In the genomic region with DNA sequence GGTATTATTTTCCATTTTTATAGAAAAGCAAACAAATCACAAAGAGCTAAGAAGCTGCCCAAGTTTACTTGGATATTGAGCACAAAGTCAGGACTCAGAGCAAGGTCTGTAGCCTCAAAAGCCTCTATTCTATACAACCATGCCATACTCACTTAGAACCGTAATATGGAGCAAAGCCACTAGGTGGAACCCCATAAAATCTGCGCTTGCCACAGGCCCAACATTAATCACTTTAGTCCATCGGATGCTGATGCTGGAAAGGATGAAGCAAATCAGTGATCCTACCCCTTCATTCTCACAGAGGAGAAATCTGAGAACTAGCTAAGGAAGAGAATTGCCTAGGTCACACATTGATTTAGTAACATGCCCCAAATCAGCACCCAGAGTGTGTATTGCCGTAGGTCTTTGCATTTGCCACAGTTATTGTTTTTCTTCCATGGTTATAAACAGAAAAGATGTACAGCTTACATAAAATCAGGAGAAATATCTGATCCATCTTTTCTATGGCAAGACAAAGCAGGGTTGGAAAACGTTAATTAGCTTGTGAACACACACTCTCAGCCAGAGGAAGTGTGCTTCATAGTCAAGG, we compare ENCODE assay signal across 8 cellular contexts. TPM values are rescaled to one million over a fixed set of nuclear protein-coding genes. Genes with fewer than 3 reads are reported as not detected.
DNase-seq lines count a peak whose midpoint lies in the region; TF ChIP-seq lines count a peak whose summit lies in the region.

No MANE protein-coding gene starts in this region.

- no peaks in the 10 kb centered on the region for H3K27me3 Mint-ChIP-seq in HFFc6 (ENCODE audit: insufficient read depth)

- H3K27ac ChIP-seq in adrenal gland = no peak overlapping the region
- H3K27ac ChIP-seq in tibial nerve = no peak overlapping the region

- H3K27ac Mint-ChIP-seq in HFFc6 = no peak overlapping the region

- TF ChIP-seq CTCF in AG09319 (IDR thresholded peaks at IDR 0.05; ENCODE audit: low read depth, low read length) = peak; percentile 69
- peak; percentile 74 for TF ChIP-seq CTCF in GM12873 (IDR thresholded peaks at IDR 0.05; ENCODE audit: insufficient read depth, low read depth, low read length, missing control alignments)
- TF ChIP-seq CTCF in HFFc6 (IDR thresholded peaks at IDR 0.05) = peak; percentile 86
- TF ChIP-seq CTCF in adrenal gland (IDR thresholded peaks at IDR 0.05) = peak; percentile 47 to 70 (median 62)
- TF ChIP-seq CTCF in tibial nerve (IDR thresholded peaks at IDR 0.05) = peak; percentile 33 to 67 (median 42)

- H3K4me1 ChIP-seq in adrenal gland (replicated peaks in 1 of 2) (no peaks in the 10 kb centered on the region), tibial nerve (no peaks in the 10 kb centered on the region)

- no peak overlapping the region for H3K4me3 Mint-ChIP-seq in HFFc6

- H3K36me3 Mint-ChIP-seq in HFFc6 (ENCODE audit: low read depth) = peaks cover 7% of the 10 kb centered on the region

- TF ChIP-seq EP300 in tibial nerve (IDR thresholded peaks at IDR 0.05) = no peak

- H3K4me1 Mint-ChIP-seq in HFFc6 (ENCODE audit: low read depth) = no peaks in the 10 kb centered on the region

- H3K9me3 ChIP-seq in adrenal gland (replicated peaks in 1 of 3) (peaks cover 0 to 5% (median 0%) of the 10 kb centered on the region in 3 donors), tibial nerve (peaks cover 0 to 30% (median 7%) of the 10 kb centered on the region in 4 donors)

- H3K36me3 ChIP-seq in adrenal gland (replicated peaks in 1 of 2) = no peaks in the 10 kb centered on the region
- no peaks in the 10 kb centered on the region for H3K36me3 ChIP-seq in tibial nerve

- DNase-seq in AG09319 (ENCODE audit: extremely low read depth, low read depth) (peak; percentile 8), HFFc6 (peak; percentile 47), MV-4-11 (lab: John Stamatoyannopoulos, UW) (peak; percentile 15), adrenal gland (peak in 6 of 7 donors; percentile 16 to 57 (median 25)), iris pigment epithelial cell (ENCODE audit: low read depth) (peak; percentile 51), tibial nerve (ENCODE audit: low spot score in 2 of 2) (peak in 1 of 2 donors; percentile 48), NCI-H1436 treated with DMSO at 0.1 percent for 48 hours (lab: John Stamatoyannopoulos, UW) (no peak)

- no peak overlapping the region for H3K4me3 ChIP-seq in adrenal gland
- H3K4me3 ChIP-seq in tibial nerve = no peak overlapping the region

- 42 to 64% (median 48%) methylated on average over 5 of the region's 5 CpGs for WGBS in adrenal gland, 4 donors
- WGBS in tibial nerve, 2 donors = 35 to 51% methylated on average over 5 of the region's 5 CpGs

- H3K27me3 ChIP-seq in adrenal gland (no peaks in the 10 kb centered on the region), tibial nerve (no peaks in the 10 kb centered on the region)

- intact Hi-C loops in adrenal gland (cut with DNase I) = no loop called here

- peaks cover 22% of the 10 kb centered on the region for H3K9me3 Mint-ChIP-seq in HFFc6

- TF ChIP-seq POLR2A in adrenal gland (IDR thresholded peaks at IDR 0.05) (no peak), tibial nerve (IDR thresholded peaks at IDR 0.05) (no peak)

RNA-seq across cellular contexts. Expression of a gene that starts 56.7 kb away (rescaled TPM):
- 1 to 10 TPM in 5 of 6 experiments, under 1 TPM in 1; 0.55 to 2.4 (median 1.8) TPM for total RNA-seq in HFFc6 (2021; fragmentation: NEBNext Ultra II Directional; extraction: Animal tissue kit (Norgen Biotek cat#: 25700))
- total RNA-seq in adrenal gland (10 to 100 TPM; 18.3 to 50.1 (median 27.9) TPM), tibial nerve (1 to 10 TPM in 2 of 4 donors, under 1 TPM in 2; 0.59 to 5.1 (median 2.5) TPM)
- 10 to 100 TPM in 2 of 3 donors, 1 to 10 TPM in 1; 7.9 to 63.8 (median 12.7) TPM for polyA plus RNA-seq in adrenal gland
